Comparison of ENCODE assay signal across 1 cellular context in genomic region chr1:32172621-32173245, GRCh38.
TF ChIP-seq lines count a peak whose summit lies in the region.

No MANE protein-coding gene starts in this region.

TF ChIP-seq in HCT116, 20 proteins besides CTCF, POLR2A, EP300 and RAD21:
- no peak for TF ChIP-seq MAX (IDR thresholded peaks at IDR 0.05)
- no peak for TF ChIP-seq EZH2 (IDR thresholded peaks at IDR 0.05)
- TF ChIP-seq JUND (IDR thresholded peaks at IDR 0.05): 0 out of 2 replicates have a peak, but pooled peaks have one; percentile 19
- peak; percentile 43; the same call in 1 of the 2 replicates for TF ChIP-seq FOSL1 (IDR thresholded peaks at IDR 0.05; ENCODE audit: low read depth)
- TF ChIP-seq SIN3A (IDR thresholded peaks at IDR 0.05; ENCODE audit: low read depth): no peak
- TF ChIP-seq ZFX (IDR thresholded peaks at IDR 0.05): no peak
